In genomic region chr3:44455318-44455717, GRCh38 we compare ENCODE assay signal across 28 cellular contexts.
"Had no signal": no experiment of that assay in that cellular context is flagged by ENCODE, and none has a peak within 500 bp of the region (broad histone marks: within the 10 kb centered on the region; RNA-seq: fewer than 3 reads in every experiment).

No MANE protein-coding gene starts in this region.

- H3K27me3 Mint-ChIP-seq: activated CD4-positive, alpha-beta memory T cell treated with anti-CD3 and anti-CD28 coated beads for 36 hours; activated CD4-positive, alpha-beta T cell treated with anti-CD3 and anti-CD28 coated beads for 36 hours; activated CD4-positive, alpha-beta T cell treated with anti-CD3 and anti-CD28 coated beads, Interleukin-2, amount 10 ng/mL, durations not matched to agents 24 days and 14 days; activated CD8-positive, alpha-beta memory T cell treated with anti-CD3 and anti-CD28 coated beads, Interleukin-2, amount 10 ng/mL, durations not matched to agents 7 days and 5 days; activated naive CD4-positive, alpha-beta T cell treated with anti-CD3 and anti-CD28 coated beads, Interleukin-2, amount 10 ng/mL, durations not matched to agents 7 days and 5 days; activated naive CD8-positive, alpha-beta T cell; effector memory CD8-positive, alpha-beta T cell had no signal

- H3K27ac ChIP-seq: brain microvascular endothelial cell, esophagus muscularis mucosa, foreskin keratinocyte, gastrocnemius medialis had no signal

- H3K9me3 ChIP-seq: gastrocnemius medialis had no signal

- H3K27me3 ChIP-seq: brain microvascular endothelial cell, esophagus muscularis mucosa, foreskin keratinocyte, gastrocnemius medialis had no signal

- H3K4me3 ChIP-seq: esophagus muscularis mucosa, gastrocnemius medialis had no signal

- H3K4me1 ChIP-seq: esophagus muscularis mucosa, foreskin keratinocyte, gastrocnemius medialis had no signal

- DNase-seq: activated CD4-positive, alpha-beta memory T cell treated with anti-CD3 and anti-CD28 coated beads for 36 hours; activated CD4-positive, alpha-beta T cell treated with anti-CD3 and anti-CD28 coated beads for 36 hours; activated CD4-positive, alpha-beta T cell treated with anti-CD3 and anti-CD28 coated beads, Interleukin-2, amount 10 ng/mL, durations not matched to agents 24 days and 14 days; activated CD4-positive, CD25-positive, alpha-beta regulatory T cell; activated CD4-positive, CD25-positive, alpha-beta regulatory T cell treated with anti-CD3 and anti-CD28 coated beads, Interleukin-2, amount 50 U/mL, for 72 hours; activated CD8-positive, alpha-beta memory T cell treated with anti-CD3 and anti-CD28 coated beads, Interleukin-2, amount 10 ng/mL, durations not matched to agents 7 days and 5 days; activated CD8-positive, alpha-beta memory T cell treated with anti-CD3 and anti-CD28 coated beads, Interleukin-2, amount 50 U/mL, for 4 hours; activated CD8-positive, alpha-beta T cell treated with anti-CD3 and anti-CD28 coated beads, Interleukin-2, amount 10 ng/mL, durations not matched to agents 7 days and 5 days; activated effector memory CD4-positive, alpha-beta T cell treated with anti-CD3 and anti-CD28 coated beads, Interleukin-2, amount 50 U/mL, for 16 hours; activated naive CD4-positive, alpha-beta T cell treated with anti-CD3 and anti-CD28 coated beads, Interleukin-2, amount 10 ng/mL, durations not matched to agents 7 days and 5 days; activated T-cell treated with anti-CD3 and anti-CD28 coated beads, Interleukin-2, amount 50 U/mL, for 1 hour; activated T-cell treated with anti-CD3 and anti-CD28 coated beads, Interleukin-2, amount 50 U/mL, for 48 hours; amniotic stem cell; anterior cingulate cortex; brain microvascular endothelial cell; cortex of kidney; dermis blood vessel endothelial cell; effector CD4-positive, alpha-beta T cell; effector memory CD8-positive, alpha-beta T cell; erythroblast; foreskin keratinocyte; gastrocnemius medialis; glutamatergic neuron; T-helper 2 cell had no signal

- H3K4me3 Mint-ChIP-seq: activated CD4-positive, alpha-beta memory T cell treated with anti-CD3 and anti-CD28 coated beads for 36 hours; activated CD4-positive, alpha-beta T cell treated with anti-CD3 and anti-CD28 coated beads for 36 hours; activated CD4-positive, alpha-beta T cell treated with anti-CD3 and anti-CD28 coated beads, Interleukin-2, amount 10 ng/mL, durations not matched to agents 24 days and 14 days; activated CD8-positive, alpha-beta memory T cell treated with anti-CD3 and anti-CD28 coated beads, Interleukin-2, amount 10 ng/mL, durations not matched to agents 7 days and 5 days; activated CD8-positive, alpha-beta T cell treated with anti-CD3 and anti-CD28 coated beads, Interleukin-2, amount 10 ng/mL, durations not matched to agents 7 days and 5 days; activated naive CD4-positive, alpha-beta T cell treated with anti-CD3 and anti-CD28 coated beads, Interleukin-2, amount 10 ng/mL, durations not matched to agents 7 days and 5 days; activated naive CD8-positive, alpha-beta T cell; activated T-helper 1 cell treated with anti-CD3 and anti-CD28 coated beads, Interleukin-12 subunit alpha, Interleukin-12 subunit beta, Interleukin-2, Interleukin-4 antibody, amounts not matched to agents 30 ng/mL and 10 ng/mL and 1 ng/mL, durations not matched to agents 14 hours and 24 hours and 36 hours; effector memory CD8-positive, alpha-beta T cell had no signal

- ATAC-seq: activated CD4-positive, alpha-beta T cell treated with anti-CD3 and anti-CD28 coated beads for 36 hours; activated CD8-positive, alpha-beta memory T cell treated with anti-CD3 and anti-CD28 coated beads, Interleukin-2, amount 10 ng/mL, durations not matched to agents 7 days and 5 days; activated CD8-positive, alpha-beta T cell treated with anti-CD3 and anti-CD28 coated beads, Interleukin-2, amount 10 ng/mL, durations not matched to agents 7 days and 5 days; effector memory CD8-positive, alpha-beta T cell; foreskin keratinocyte; gastrocnemius medialis had no signal

- H3K27ac Mint-ChIP-seq: activated CD4-positive, alpha-beta memory T cell treated with anti-CD3 and anti-CD28 coated beads for 36 hours; activated CD4-positive, alpha-beta T cell treated with anti-CD3 and anti-CD28 coated beads, Interleukin-2, amount 10 ng/mL, durations not matched to agents 24 days and 14 days; activated CD8-positive, alpha-beta memory T cell treated with anti-CD3 and anti-CD28 coated beads, Interleukin-2, amount 10 ng/mL, durations not matched to agents 7 days and 5 days; activated CD8-positive, alpha-beta T cell treated with anti-CD3 and anti-CD28 coated beads, Interleukin-2, amount 10 ng/mL, durations not matched to agents 7 days and 5 days; activated naive CD4-positive, alpha-beta T cell treated with anti-CD3 and anti-CD28 coated beads, Interleukin-2, amount 10 ng/mL, durations not matched to agents 7 days and 5 days; activated naive CD8-positive, alpha-beta T cell; activated T-helper 1 cell treated with anti-CD3 and anti-CD28 coated beads, Interleukin-12 subunit alpha, Interleukin-12 subunit beta, Interleukin-2, Interleukin-4 antibody, amounts not matched to agents 30 ng/mL and 10 ng/mL and 1 ng/mL, durations not matched to agents 14 hours and 24 hours and 36 hours; activated T-helper 2 cell treated with anti-CD3 and anti-CD28 coated beads, Interferon-gamma antibody, Interleukin-2, Interleukin-4, amounts not matched to agents 10 μg/mL and 5 μg/mL and 100 μg/mL, durations not matched to agents 14 hours and 24 hours and 36 hours had no signal

- H3K4me1 Mint-ChIP-seq: activated CD4-positive, alpha-beta T cell treated with anti-CD3 and anti-CD28 coated beads for 36 hours; activated CD4-positive, alpha-beta T cell treated with anti-CD3 and anti-CD28 coated beads, Interleukin-2, amount 10 ng/mL, durations not matched to agents 24 days and 14 days; activated CD8-positive, alpha-beta memory T cell treated with anti-CD3 and anti-CD28 coated beads, Interleukin-2, amount 10 ng/mL, durations not matched to agents 7 days and 5 days; activated naive CD4-positive, alpha-beta T cell treated with anti-CD3 and anti-CD28 coated beads, Interleukin-2, amount 10 ng/mL, durations not matched to agents 7 days and 5 days had no signal

- H3K9me3 Mint-ChIP-seq: effector memory CD8-positive, alpha-beta T cell had no signal
